1 cellular context compared by ENCODE assay signal in genomic region chr16:58129097-58129936, GRCh38.
TF ChIP-seq lines count a peak whose summit lies in the region.

TSS of gene CFAP20 (minus strand) at chr16:58129381. CDS start at chr16:58129115, 266 bp downstream.

TF ChIP-seq in HepG2, 621 proteins besides CTCF, POLR2A, EP300 and RAD21 (continued from another document and continues in another):
- peak; percentile 80; the same call in 1 of the 2 replicates for TF ChIP-seq ETV5 (CRISPR knock-in tag; IDR thresholded peaks at IDR 0.05; ENCODE audit: borderline replicate concordance)
- TF ChIP-seq HMGXB4 (CRISPR knock-in tag; IDR thresholded peaks at IDR 0.05; ENCODE audit: borderline replicate concordance in 1 of 2, low read depth in 1 of 2), result peak; percentile 94 to 97; a peak in 3 of 4 replicates
- peak; percentile 78; the same call in 1 of the 2 replicates for TF ChIP-seq NCOR1 (IDR thresholded peaks at IDR 0.05; ENCODE audit: borderline replicate concordance, low read length)
- peak; percentile 91 for TF ChIP-seq SAFB2 (CRISPR knock-in tag; IDR thresholded peaks at IDR 0.05; ENCODE audit: borderline replicate concordance, low read depth)
- no peak for TF ChIP-seq ZNF10 (CRISPR knock-in tag; IDR thresholded peaks at IDR 0.05; ENCODE audit: borderline replicate concordance, low read depth)
- no peak for TF ChIP-seq GTF2F1 (IDR thresholded peaks at IDR 0.05; ENCODE audit: low read length)
- TF ChIP-seq MIER2 (CRISPR knock-in tag; IDR thresholded peaks at IDR 0.05), result peak; percentile 69; the same call in 1 of the 2 replicates
- TF ChIP-seq ZNF503 (CRISPR knock-in tag; IDR thresholded peaks at IDR 0.05), result no peak
- TF ChIP-seq ZNF468 (CRISPR knock-in tag; IDR thresholded peaks at IDR 0.05), result no peak
- TF ChIP-seq ZBTB49 (CRISPR knock-in tag; IDR thresholded peaks at IDR 0.05; ENCODE audit: borderline replicate concordance), result no peak
- peak; percentile 82; the same call in 1 of the 2 replicates for TF ChIP-seq ZNF235 (CRISPR knock-in tag; IDR thresholded peaks at IDR 0.05; ENCODE audit: borderline replicate concordance)
- TF ChIP-seq PATZ1 (CRISPR knock-in tag; IDR thresholded peaks at IDR 0.05), result peak; percentile 73
- peak; percentile 81; the same call in 1 of the 2 replicates for TF ChIP-seq ZNF136 (CRISPR knock-in tag; IDR thresholded peaks at IDR 0.05; ENCODE audit: low read depth)
- peak; percentile 85; the same call in 1 of the 2 replicates for TF ChIP-seq ZNF766 (CRISPR knock-in tag; IDR thresholded peaks at IDR 0.05; ENCODE audit: borderline replicate concordance)
- no peak for TF ChIP-seq CEBPZ (IDR thresholded peaks at IDR 0.05; ENCODE audit: low read length)
- peak; percentile 19; the same call in 1 of the 2 replicates for TF ChIP-seq CC2D1A (CRISPR knock-in tag; IDR thresholded peaks at IDR 0.05)
- TF ChIP-seq ZMAT5 (CRISPR knock-in tag; IDR thresholded peaks at IDR 0.05; ENCODE audit: borderline replicate concordance, low read depth), result no peak
- TF ChIP-seq XRCC5 (optimal IDR thresholded peaks at IDR 0.05; ENCODE audit: low read length), result peak; percentile 99
- peak; percentile 85 for TF ChIP-seq TEAD3 (CRISPR knock-in tag; optimal IDR thresholded peaks at IDR 0.05; ENCODE audit: borderline replicate concordance)
- 0 out of 2 replicates have a peak, but pooled peaks have one; percentile 68 for TF ChIP-seq PREB (CRISPR knock-in tag; IDR thresholded peaks at IDR 0.05)
- TF ChIP-seq ZNF460 (CRISPR knock-in tag; IDR thresholded peaks at IDR 0.05; ENCODE audit: borderline replicate concordance), result no peak; the same call in 1 of the 2 replicates
- TF ChIP-seq ZNF841 (CRISPR knock-in tag; IDR thresholded peaks at IDR 0.05; ENCODE audit: borderline replicate concordance), result no peak
- TF ChIP-seq JUND (CRISPR knock-in tag; IDR thresholded peaks at IDR 0.05), result no peak; the same call in 1 of the 2 replicates
- peak; percentile 78; the same call in 1 of the 2 replicates for TF ChIP-seq AKNA (CRISPR knock-in tag; IDR thresholded peaks at IDR 0.05; ENCODE audit: borderline replicate concordance)
- peak; percentile 96 for TF ChIP-seq BORCS8-MEF2B (CRISPR knock-in tag; IDR thresholded peaks at IDR 0.05)
- peak; percentile 93 for TF ChIP-seq HDAC2 (CRISPR knock-in tag; IDR thresholded peaks at IDR 0.05)
- TF ChIP-seq ZNF703 (CRISPR knock-in tag; IDR thresholded peaks at IDR 0.05; ENCODE audit: borderline replicate concordance), result no peak; the same call in 1 of the 2 replicates
- TF ChIP-seq MED13 (CRISPR knock-in tag; IDR thresholded peaks at IDR 0.05), result peak; percentile 18; the same call in 1 of the 2 replicates
- 0 out of 2 replicates have a peak, but pooled peaks have one; percentile 0 for TF ChIP-seq STAG1 (CRISPR knock-in tag; IDR thresholded peaks at IDR 0.05)
